9 cellular contexts compared by ENCODE assay signal in the genomic region with DNA sequence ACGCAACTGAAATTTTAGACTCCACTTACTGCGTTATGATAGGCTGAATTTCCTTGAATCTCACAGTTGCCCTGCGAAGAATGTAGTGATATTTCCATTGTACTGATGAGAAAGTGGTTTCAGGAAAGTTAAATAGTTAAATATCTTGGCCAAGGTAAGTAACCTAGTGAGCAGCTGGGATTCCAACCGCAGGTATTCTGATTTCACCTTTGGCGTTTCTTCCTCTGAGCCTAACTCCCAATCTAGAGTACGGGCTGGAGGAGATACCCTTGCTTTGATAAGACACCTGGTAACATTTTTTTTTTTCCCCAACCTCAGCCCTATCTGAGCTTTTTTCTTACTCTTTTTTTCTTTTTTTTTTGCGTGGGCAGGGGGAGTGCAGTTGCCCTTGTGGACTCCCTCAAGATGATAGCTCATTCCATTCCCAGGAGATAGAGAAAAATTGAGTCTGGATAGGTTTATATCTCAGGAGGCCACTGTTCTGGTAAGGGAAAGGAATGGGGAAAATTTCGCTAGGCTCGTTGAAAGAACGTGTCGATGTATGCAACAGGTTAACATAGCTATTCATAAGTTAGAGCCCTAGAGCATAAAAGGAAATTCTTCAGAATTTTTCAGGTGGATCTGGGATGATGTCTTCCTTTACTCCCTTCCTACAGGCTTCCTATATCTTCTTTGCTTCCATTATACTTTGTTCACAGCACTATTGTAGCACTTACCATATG. TPM values are rescaled to one million over a fixed set of nuclear protein-coding genes. Genes with fewer than 3 reads are reported as not detected.
DNase-seq lines count a peak whose midpoint lies in the region; ATAC-seq and TF ChIP-seq lines count a peak whose summit lies in the region.
"Had no signal": no experiment of that assay in that cellular context is flagged by ENCODE, and none has a peak within 500 bp of the region (broad histone marks: within the 10 kb centered on the region; RNA-seq: fewer than 3 reads in every experiment).

No MANE protein-coding gene starts in this region.

- H3K9me3 ChIP-seq in BLaER1 (peaks cover 2% of the 10 kb centered on the region; the same call in 1 of the 2 replicates), lower lobe of right lung (no peaks in the 10 kb centered on the region)

- H3K27ac ChIP-seq in BLaER1 (no peak overlapping the region), lower lobe of right lung (no peak overlapping the region)

- DNase-seq in lower lobe of right lung: no peak
- DNase-seq in AML-193 (lab: John Stamatoyannopoulos, UW): no peak
- no peak for DNase-seq in SK-N-DZ (ENCODE audit: low spot score)
- DNase-seq in stimulated activated naive CD4-positive, alpha-beta T cell treated with Interleukin-2 at 50 U/mL for 16 hours (lab: John Stamatoyannopoulos, UW): no peak

- H3K27me3 ChIP-seq in BLaER1 (no peaks in the 10 kb centered on the region), lower lobe of right lung (ENCODE audit: low read depth) (no peaks in the 10 kb centered on the region)

- H3K4me2 ChIP-seq in BLaER1: peak overlapping the region; percentile 64

- no peak for TF ChIP-seq CTCF in lower lobe of right lung (IDR thresholded peaks at IDR 0.05)

- peak overlapping the region; percentile 73 for H3K27ac Mint-ChIP-seq in activated T-helper 17 cell treated with anti-CD3 and anti-CD28 coated beads, Interleukin-2, amount 50 U/mL, for 72 hours

- no peak overlapping the region for H3K9ac ChIP-seq in BLaER1

- H3K36me3 ChIP-seq in BLaER1: no peaks in the 10 kb centered on the region
- H3K36me3 ChIP-seq in lower lobe of right lung: no peaks in the 10 kb centered on the region

- no peaks in the 10 kb centered on the region for H4K20me1 ChIP-seq in BLaER1

- ATAC-seq in GM21737 (IDR thresholded peaks at IDR 0.05; ENCODE audit: unreplicated experiment) (peak; percentile 10), lower lobe of right lung (no peak), GM21447 (IDR thresholded peaks at IDR 0.05; ENCODE audit: unreplicated experiment) (no peak)
- no peak for ATAC-seq in activated T-helper 17 cell treated with anti-CD3 and anti-CD28 coated beads, Interleukin-2, amount 50 U/mL, for 72 hours (replicated peaks)

- intact Hi-C loops in lower lobe of right lung (cut with DNase I): no loop called here

- no peaks in the 10 kb centered on the region for H3K36me3 Mint-ChIP-seq in activated T-helper 17 cell treated with anti-CD3 and anti-CD28 coated beads, Interleukin-2, amount 50 U/mL, for 72 hours (ENCODE audit: low read depth)

- no peaks in the 10 kb centered on the region for H3K9me3 Mint-ChIP-seq in activated T-helper 17 cell treated with anti-CD3 and anti-CD28 coated beads, Interleukin-2, amount 50 U/mL, for 72 hours

- H3K4me3 ChIP-seq in BLaER1: peak overlapping the region; percentile 59
- H3K4me3 ChIP-seq in lower lobe of right lung: peak overlapping the region; percentile 42

- no peaks in the 10 kb centered on the region for H3K27me3 Mint-ChIP-seq in activated T-helper 17 cell treated with anti-CD3 and anti-CD28 coated beads, Interleukin-2, amount 50 U/mL, for 72 hours

- H3K4me3 Mint-ChIP-seq in activated T-helper 17 cell treated with anti-CD3 and anti-CD28 coated beads, Interleukin-2, amount 50 U/mL, for 72 hours: peak overlapping the region; percentile 73

- H3K4me1 ChIP-seq in BLaER1 (peaks cover 32% of the 10 kb centered on the region), lower lobe of right lung (peaks cover 7% of the 10 kb centered on the region)

- H3K4me1 Mint-ChIP-seq in activated T-helper 17 cell treated with anti-CD3 and anti-CD28 coated beads, Interleukin-2, amount 50 U/mL, for 72 hours: no peaks in the 10 kb centered on the region

RNA-seq across cellular contexts. Expression of a gene that starts 3.1 kb away (rescaled TPM):
- total RNA-seq in activated T-helper 17 cell treated with anti-CD3 and anti-CD28 coated beads, Interleukin-2, amount 50 U/mL, for 72 hours: not detected
- total RNA-seq in lower lobe of right lung: not detected
- polyA plus RNA-seq in SK-N-DZ (2014; cell fraction: cytosol; rRNA removed): not detected in 2 replicates
- not detected in 2 replicates for polyA plus RNA-seq in SK-N-DZ (2014; cell fraction: nucleus; rRNA removed)
- total RNA-seq: pulmonary artery endothelial cell had no signal

RNA-seq across cellular contexts. Expression of a gene that starts 19.0 kb away (rescaled TPM):
- total RNA-seq in activated T-helper 17 cell treated with anti-CD3 and anti-CD28 coated beads, Interleukin-2, amount 50 U/mL, for 72 hours: 1 to 10 TPM in 1 of 2 donors, under 1 TPM in 1; 0.06 to 1.4 TPM
- total RNA-seq in lower lobe of right lung: 15.7 TPM
- polyA plus RNA-seq in SK-N-DZ (2014; cell fraction: cytosol; rRNA removed): 0.01 TPM in 1 of 2 replicates, not detected in the other
- polyA plus RNA-seq in SK-N-DZ (2014; cell fraction: nucleus; rRNA removed): 0.10 and 2.7 TPM in 2 replicates

RNA-seq across cellular contexts. Expression of a gene that starts 29.9 kb away (rescaled TPM):
- not detected for total RNA-seq in activated T-helper 17 cell treated with anti-CD3 and anti-CD28 coated beads, Interleukin-2, amount 50 U/mL, for 72 hours
- total RNA-seq in lower lobe of right lung: 7.5 TPM
- polyA plus RNA-seq in SK-N-DZ (2014; cell fraction: cytosol; rRNA removed): not detected in 2 replicates
- not detected in 2 replicates for polyA plus RNA-seq in SK-N-DZ (2014; cell fraction: nucleus; rRNA removed)
- total RNA-seq: pulmonary artery endothelial cell had no signal
